Comparison of ENCODE assay signal across 8 cellular contexts in genomic region chr2:221969087-221969829, GRCh38.
A peak's percentile ranks its signal among the peaks of the same experiment; 100 is the strongest.
DNase-seq lines count a peak whose midpoint lies in the region; ATAC-seq, FAIRE-seq and TF ChIP-seq lines count a peak whose summit lies in the region.
"Had no signal": no experiment of that assay in that cellular context is flagged by ENCODE, and none has a peak within 500 bp of the region (broad histone marks: within the 10 kb centered on the region; RNA-seq: fewer than 3 reads in every experiment).

No MANE protein-coding gene starts in this region.

- H3K9me3 Mint-ChIP-seq in GM23338: no peaks in the 10 kb centered on the region

- no peaks in the 10 kb centered on the region for H3K36me3 ChIP-seq in GM23338 (ENCODE audit: insufficient read depth)
- H3K36me3 ChIP-seq in adipocyte (ENCODE audit: control insufficient read depth, insufficient read depth, low read length, severe bottlenecking): no peaks in the 10 kb centered on the region
- no peaks in the 10 kb centered on the region for H3K36me3 ChIP-seq in thoracic aorta

- H3K4me2 ChIP-seq in GM23338: no peak overlapping the region

- no peak overlapping the region for H3K27ac Mint-ChIP-seq in GM23338
- H3K27ac Mint-ChIP-seq: activated naive CD8-positive, alpha-beta T cell had no signal

- no peaks in the 10 kb centered on the region for H3K79me2 ChIP-seq in GM23338 (replicated peaks; ENCODE audit: insufficient read depth)

- peaks cover 18% of the 10 kb centered on the region for H3K4me1 Mint-ChIP-seq in GM23338

- peak; percentile 65 for DNase-seq in GM23338 (ENCODE audit: low spot score)
- peak; percentile 26 for DNase-seq in NCI-H1105 (lab: John Stamatoyannopoulos, UW)
- peak; percentile 85 for DNase-seq in adipocyte (ENCODE audit: low read depth)
- DNase-seq in iPS-NIHi7 (ENCODE audit: extremely low spot score): peak; percentile 57
- no peak for DNase-seq in thoracic aorta (ENCODE audit: low spot score)
- DNase-seq in omental fat pad (ENCODE audit: low spot score): no peak

- FAIRE-seq in G401.6 (lab: Jason Lieb, UNC): peak; percentile 91

- TF ChIP-seq CTCF in GM23338 (conservative IDR thresholded peaks at IDR 0.05; ENCODE audit: low read depth in 2 of 2) (peak; percentile 77 to 80), thoracic aorta (IDR thresholded peaks at IDR 0.05) (peak; percentile 51), omental fat pad (IDR thresholded peaks at IDR 0.05) (no peak)

- no peaks in the 10 kb centered on the region for H3K27me3 ChIP-seq in GM23338 (ENCODE audit: insufficient read depth)
- peaks cover 10% of the 10 kb centered on the region for H3K27me3 ChIP-seq in adipocyte (replicated peaks; ENCODE audit: control insufficient read depth, insufficient read depth, low read length)
- no peaks in the 10 kb centered on the region for H3K27me3 ChIP-seq in thoracic aorta (replicated peaks; ENCODE audit: insufficient read depth)

- no peaks in the 10 kb centered on the region for H3F3A ChIP-seq in GM23338 (replicated peaks; ENCODE audit: low read depth)

- ATAC-seq in GM23338 (peak; percentile 68), thoracic aorta (ENCODE audit: insufficient number of reproducible peaks, low FRiP score, low read depth) (no peak), omental fat pad (ENCODE audit: low FRiP score) (no peak)

- H3K36me3 Mint-ChIP-seq in GM23338 (ENCODE audit: low read depth): no peaks in the 10 kb centered on the region
- H3K36me3 Mint-ChIP-seq: activated naive CD8-positive, alpha-beta T cell had no signal

- H3K9me3 ChIP-seq in adipocyte (ENCODE audit: control insufficient read depth, low read length) (no peaks in the 10 kb centered on the region), thoracic aorta (no peaks in the 10 kb centered on the region)

- H3K27me3 Mint-ChIP-seq in GM23338 (ENCODE audit: insufficient read depth, low read depth, poor library complexity): no peaks in the 10 kb centered on the region

- H4K20me1 ChIP-seq in GM23338 (replicated peaks; ENCODE audit: insufficient read depth): no peaks in the 10 kb centered on the region

- no peak overlapping the region for H3K4me3 ChIP-seq in GM23338
- no peak overlapping the region for H3K4me3 ChIP-seq in adipocyte (ENCODE audit: low read length)
- H3K4me3 ChIP-seq in thoracic aorta: no peak overlapping the region

- H3K9me2 ChIP-seq in GM23338 (ENCODE audit: insufficient read depth): no peaks in the 10 kb centered on the region

- peaks cover 7% of the 10 kb centered on the region for H3K4me1 ChIP-seq in GM23338 (ENCODE audit: insufficient read depth)
- peaks cover 4% of the 10 kb centered on the region for H3K4me1 ChIP-seq in adipocyte (ENCODE audit: control insufficient read depth, insufficient read depth, low read length)
- H3K4me1 ChIP-seq in thoracic aorta (ENCODE audit: control insufficient read depth in 1 of 2, low read depth in 2 of 2): no peaks in the 10 kb centered on the region

- no peak overlapping the region for H2AFZ ChIP-seq in GM23338

- H3K27ac ChIP-seq in GM23338 (ENCODE audit: low read depth): no peak overlapping the region
- H3K27ac ChIP-seq in thoracic aorta: no peak overlapping the region

- no peak overlapping the region for H3K9ac ChIP-seq in adipocyte (ENCODE audit: low read length)

- no peak overlapping the region for H3K4me3 Mint-ChIP-seq in GM23338
- H3K4me3 Mint-ChIP-seq: activated naive CD8-positive, alpha-beta T cell had no signal

TF ChIP-seq in GM23338, 12 proteins besides CTCF, POLR2A, EP300 and RAD21 (continues in another document):
- TF ChIP-seq POLR2AphosphoS5 (IDR thresholded peaks at IDR 0.05; ENCODE audit: low read depth): no peak
- TF ChIP-seq EZH2 (IDR thresholded peaks at IDR 0.05; ENCODE audit: low read depth, unreplicated experiment): no peak
- TF ChIP-seq ZNF114 (CRISPR knock-in tag; IDR thresholded peaks at IDR 0.05): no peak
- TF ChIP-seq, protein P1, sequence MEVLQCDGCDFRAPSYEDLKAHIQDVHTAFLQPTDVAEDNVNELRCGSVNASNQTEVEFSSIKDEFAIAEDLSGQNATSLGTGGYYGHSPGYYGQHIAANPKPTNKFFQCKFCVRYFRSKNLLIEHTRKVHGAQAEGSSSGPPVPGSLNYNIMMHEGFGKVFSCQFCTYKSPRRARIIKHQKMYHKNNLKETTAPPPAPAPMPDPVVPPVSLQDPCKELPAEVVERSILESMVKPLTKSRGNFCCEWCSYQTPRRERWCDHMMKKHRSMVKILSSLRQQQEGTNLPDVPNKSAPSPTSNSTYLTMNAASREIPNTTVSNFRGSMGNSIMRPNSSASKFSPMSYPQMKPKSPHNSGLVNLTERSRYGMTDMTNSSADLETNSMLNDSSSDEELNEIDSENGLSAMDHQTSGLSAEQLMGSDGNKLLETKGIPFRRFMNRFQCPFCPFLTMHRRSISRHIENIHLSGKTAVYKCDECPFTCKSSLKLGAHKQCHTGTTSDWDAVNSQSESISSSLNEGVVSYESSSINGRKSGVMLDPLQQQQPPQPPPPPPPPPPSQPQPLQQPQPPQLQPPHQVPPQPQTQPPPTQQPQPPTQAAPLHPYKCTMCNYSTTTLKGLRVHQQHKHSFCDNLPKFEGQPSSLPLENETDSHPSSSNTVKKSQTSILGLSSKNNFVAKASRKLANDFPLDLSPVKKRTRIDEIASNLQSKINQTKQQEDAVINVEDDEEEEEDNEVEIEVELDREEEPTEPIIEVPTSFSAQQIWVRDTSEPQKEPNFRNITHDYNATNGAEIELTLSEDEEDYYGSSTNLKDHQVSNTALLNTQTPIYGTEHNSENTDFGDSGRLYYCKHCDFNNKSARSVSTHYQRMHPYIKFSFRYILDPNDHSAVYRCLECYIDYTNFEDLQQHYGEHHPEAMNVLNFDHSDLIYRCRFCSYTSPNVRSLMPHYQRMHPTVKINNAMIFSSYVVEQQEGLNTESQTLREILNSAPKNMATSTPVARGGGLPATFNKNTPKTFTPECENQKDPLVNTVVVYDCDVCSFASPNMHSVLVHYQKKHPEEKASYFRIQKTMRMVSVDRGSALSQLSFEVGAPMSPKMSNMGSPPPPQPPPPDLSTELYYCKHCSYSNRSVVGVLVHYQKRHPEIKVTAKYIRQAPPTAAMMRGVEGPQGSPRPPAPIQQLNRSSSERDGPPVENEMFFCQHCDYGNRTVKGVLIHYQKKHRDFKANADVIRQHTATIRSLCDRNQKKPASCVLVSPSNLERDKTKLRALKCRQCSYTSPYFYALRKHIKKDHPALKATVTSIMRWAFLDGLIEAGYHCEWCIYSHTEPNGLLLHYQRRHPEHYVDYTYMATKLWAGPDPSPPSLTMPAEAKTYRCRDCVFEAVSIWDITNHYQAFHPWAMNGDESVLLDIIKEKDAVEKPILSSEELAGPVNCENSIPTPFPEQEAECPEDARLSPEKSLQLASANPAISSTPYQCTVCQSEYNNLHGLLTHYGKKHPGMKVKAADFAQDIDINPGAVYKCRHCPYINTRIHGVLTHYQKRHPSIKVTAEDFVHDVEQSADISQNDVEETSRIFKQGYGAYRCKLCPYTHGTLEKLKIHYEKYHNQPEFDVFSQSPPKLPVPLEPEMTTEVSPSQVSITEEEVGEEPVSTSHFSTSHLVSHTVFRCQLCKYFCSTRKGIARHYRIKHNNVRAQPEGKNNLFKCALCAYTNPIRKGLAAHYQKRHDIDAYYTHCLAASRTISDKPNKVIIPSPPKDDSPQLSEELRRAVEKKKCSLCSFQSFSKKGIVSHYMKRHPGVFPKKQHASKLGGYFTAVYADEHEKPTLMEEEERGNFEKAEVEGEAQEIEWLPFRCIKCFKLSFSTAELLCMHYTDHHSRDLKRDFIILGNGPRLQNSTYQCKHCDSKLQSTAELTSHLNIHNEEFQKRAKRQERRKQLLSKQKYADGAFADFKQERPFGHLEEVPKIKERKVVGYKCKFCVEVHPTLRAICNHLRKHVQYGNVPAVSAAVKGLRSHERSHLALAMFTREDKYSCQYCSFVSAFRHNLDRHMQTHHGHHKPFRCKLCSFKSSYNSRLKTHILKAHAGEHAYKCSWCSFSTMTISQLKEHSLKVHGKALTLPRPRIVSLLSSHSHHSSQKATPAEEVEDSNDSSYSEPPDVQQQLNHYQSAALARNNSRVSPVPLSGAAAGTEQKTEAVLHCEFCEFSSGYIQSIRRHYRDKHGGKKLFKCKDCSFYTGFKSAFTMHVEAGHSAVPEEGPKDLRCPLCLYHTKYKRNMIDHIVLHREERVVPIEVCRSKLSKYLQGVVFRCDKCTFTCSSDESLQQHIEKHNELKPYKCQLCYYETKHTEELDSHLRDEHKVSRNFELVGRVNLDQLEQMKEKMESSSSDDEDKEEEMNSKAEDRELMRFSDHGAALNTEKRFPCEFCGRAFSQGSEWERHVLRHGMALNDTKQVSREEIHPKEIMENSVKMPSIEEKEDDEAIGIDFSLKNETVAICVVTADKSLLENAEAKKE (CRISPR knock-in tag; IDR thresholded peaks at IDR 0.05): no peak
- TF ChIP-seq ZNF331 (CRISPR knock-in tag; IDR thresholded peaks at IDR 0.05; ENCODE audit: low read depth): no peak
- TF ChIP-seq, protein P2, sequence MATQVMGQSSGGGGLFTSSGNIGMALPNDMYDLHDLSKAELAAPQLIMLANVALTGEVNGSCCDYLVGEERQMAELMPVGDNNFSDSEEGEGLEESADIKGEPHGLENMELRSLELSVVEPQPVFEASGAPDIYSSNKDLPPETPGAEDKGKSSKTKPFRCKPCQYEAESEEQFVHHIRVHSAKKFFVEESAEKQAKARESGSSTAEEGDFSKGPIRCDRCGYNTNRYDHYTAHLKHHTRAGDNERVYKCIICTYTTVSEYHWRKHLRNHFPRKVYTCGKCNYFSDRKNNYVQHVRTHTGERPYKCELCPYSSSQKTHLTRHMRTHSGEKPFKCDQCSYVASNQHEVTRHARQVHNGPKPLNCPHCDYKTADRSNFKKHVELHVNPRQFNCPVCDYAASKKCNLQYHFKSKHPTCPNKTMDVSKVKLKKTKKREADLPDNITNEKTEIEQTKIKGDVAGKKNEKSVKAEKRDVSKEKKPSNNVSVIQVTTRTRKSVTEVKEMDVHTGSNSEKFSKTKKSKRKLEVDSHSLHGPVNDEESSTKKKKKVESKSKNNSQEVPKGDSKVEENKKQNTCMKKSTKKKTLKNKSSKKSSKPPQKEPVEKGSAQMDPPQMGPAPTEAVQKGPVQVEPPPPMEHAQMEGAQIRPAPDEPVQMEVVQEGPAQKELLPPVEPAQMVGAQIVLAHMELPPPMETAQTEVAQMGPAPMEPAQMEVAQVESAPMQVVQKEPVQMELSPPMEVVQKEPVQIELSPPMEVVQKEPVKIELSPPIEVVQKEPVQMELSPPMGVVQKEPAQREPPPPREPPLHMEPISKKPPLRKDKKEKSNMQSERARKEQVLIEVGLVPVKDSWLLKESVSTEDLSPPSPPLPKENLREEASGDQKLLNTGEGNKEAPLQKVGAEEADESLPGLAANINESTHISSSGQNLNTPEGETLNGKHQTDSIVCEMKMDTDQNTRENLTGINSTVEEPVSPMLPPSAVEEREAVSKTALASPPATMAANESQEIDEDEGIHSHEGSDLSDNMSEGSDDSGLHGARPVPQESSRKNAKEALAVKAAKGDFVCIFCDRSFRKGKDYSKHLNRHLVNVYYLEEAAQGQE (IDR thresholded peaks at IDR 0.05; ENCODE audit: unreplicated experiment): no peak
- TF ChIP-seq CREB1 (CRISPR knock-in tag; IDR thresholded peaks at IDR 0.05; ENCODE audit: low read depth): no peak

Comparison
In these comparisons a context has a peak if more than half of its experiments do, and no peak if none do; other contexts are left out.
1. DNase-seq: peak in GM23338 (single experiment), NCI-H1105 (single experiment), adipocyte (single experiment) and iPS-NIHi7 (single experiment); none in thoracic aorta (single experiment) and omental fat pad (single experiment).
2. CTCF ChIP-seq: peak in GM23338 (2 of 2) and thoracic aorta (single experiment); none in omental fat pad (0 of 3).